Comparison of ENCODE assay signal across 30 cellular contexts in genomic region chr18:35658112-35658511, GRCh38.
"Had no signal": no experiment of that assay in that cellular context is flagged by ENCODE, and none has a peak within 500 bp of the region (broad histone marks: within the 10 kb centered on the region; RNA-seq: fewer than 3 reads in every experiment).

No MANE protein-coding gene starts in this region.

- H3K9me3 Mint-ChIP-seq: activated CD4-positive, alpha-beta memory T cell treated with anti-CD3 and anti-CD28 coated beads for 36 hours; activated naive CD4-positive, alpha-beta T cell treated with anti-CD3 and anti-CD28 coated beads, Interleukin-2, amount 10 ng/mL, durations not matched to agents 7 days and 5 days; activated naive CD8-positive, alpha-beta T cell treated with anti-CD3 and anti-CD28 coated beads, Interleukin-2, amount 50 U/mL, for 24 hours; activated T-cell treated with anti-CD3 and anti-CD28 coated beads, Interleukin-2, amount 50 U/mL, for 4 hours; IgD-negative memory B cell; T-helper 1 cell treated with Interleukin-12 subunit alpha and Interleukin-12 subunit beta and Interleukin-4 antibody, amounts not matched to agents 30 μg/mL and 1 μg/mL, for 36 hours; T-helper 2 cell treated with Interferon-gamma antibody and Interleukin-4, amounts not matched to agents 5 μg/mL and 100 μg/mL, for 36 hours had no signal

- H3K27me3 Mint-ChIP-seq: activated CD4-positive, alpha-beta memory T cell treated with anti-CD3 and anti-CD28 coated beads for 36 hours; activated naive CD4-positive, alpha-beta T cell treated with anti-CD3 and anti-CD28 coated beads, Interleukin-2, amount 10 ng/mL, durations not matched to agents 7 days and 5 days; activated naive CD8-positive, alpha-beta T cell; activated naive CD8-positive, alpha-beta T cell treated with anti-CD3 and anti-CD28 coated beads, Interleukin-2, amount 50 U/mL, for 24 hours; IgD-negative memory B cell had no signal

- ATAC-seq: activated CD4-positive, CD25-positive, alpha-beta regulatory T cell treated with anti-CD3 and anti-CD28 coated beads, Interleukin-2, amount 50 U/mL, for 24 hours; activated naive CD8-positive, alpha-beta T cell treated with anti-CD3 and anti-CD28 coated beads, Interleukin-2, amount 50 U/mL, for 24 hours; activated T-cell treated with anti-CD3 and anti-CD28 coated beads, Interleukin-2, amount 50 U/mL, for 4 hours; Panc1 had no signal

- H3K4me1 Mint-ChIP-seq: activated naive CD4-positive, alpha-beta T cell treated with anti-CD3 and anti-CD28 coated beads, Interleukin-2, amount 10 ng/mL, durations not matched to agents 7 days and 5 days had no signal

- H3K4me3 ChIP-seq: SJCRH30, SK-N-MC had no signal

- DNase-seq: activated CD4-positive, alpha-beta memory T cell treated with anti-CD3 and anti-CD28 coated beads for 36 hours; activated CD4-positive, alpha-beta T cell treated with anti-CD3 and anti-CD28 coated beads for 4 hours; activated CD4-positive, alpha-beta T cell treated with anti-CD3 and anti-CD28 coated beads, Interleukin-2, amount 50 U/mL, for 1 hour; activated CD8-positive, alpha-beta memory T cell treated with anti-CD3 and anti-CD28 coated beads, Interleukin-2, amount 50 U/mL, for 4 hours; activated effector memory CD4-positive, alpha-beta T cell treated with Interleukin-2 at 50 U/mL for 16 hours; activated naive CD4-positive, alpha-beta T cell treated with anti-CD3 and anti-CD28 coated beads, Interleukin-2, amount 10 ng/mL, durations not matched to agents 7 days and 5 days; activated naive CD8-positive, alpha-beta T cell treated with anti-CD3 and anti-CD28 coated beads, Interleukin-2, amount 50 U/mL, for 24 hours; activated T-cell treated with anti-CD3 and anti-CD28 coated beads for 4 hours; activated T-cell treated with anti-CD3 and anti-CD28 coated beads, Interleukin-2, amount 50 U/mL, for 4 hours; anterior cingulate cortex; brain microvascular endothelial cell; central memory CD4-positive, alpha-beta T cell; KG1; MM.1S; NCI-H1105; NCI-H1417 treated with DMSO at 0.1 percent for 48 hours; NCI-H1694; NCI-H1930; NCI-H2081 treated with DMSO at 0.1 percent for 48 hours; NCI-H345; NCI-H524 treated with DMSO at 0.1 percent for 48 hours; SHP77; SJCRH30 had no signal

- H3K27ac Mint-ChIP-seq: activated CD4-positive, alpha-beta memory T cell treated with anti-CD3 and anti-CD28 coated beads for 36 hours; activated naive CD4-positive, alpha-beta T cell treated with anti-CD3 and anti-CD28 coated beads, Interleukin-2, amount 10 ng/mL, durations not matched to agents 7 days and 5 days; activated naive CD8-positive, alpha-beta T cell; activated naive CD8-positive, alpha-beta T cell treated with anti-CD3 and anti-CD28 coated beads, Interleukin-2, amount 50 U/mL, for 24 hours; IgD-negative memory B cell; T-helper 1 cell treated with Interleukin-12 subunit alpha and Interleukin-12 subunit beta and Interleukin-4 antibody, amounts not matched to agents 30 μg/mL and 1 μg/mL, for 36 hours; T-helper 2 cell treated with Interferon-gamma antibody and Interleukin-4, amounts not matched to agents 5 μg/mL and 100 μg/mL, for 36 hours had no signal

- H3K27ac ChIP-seq: brain microvascular endothelial cell, SJCRH30, SK-N-MC had no signal

- H3K36me3 ChIP-seq: SJCRH30 had no signal

- H3K4me1 ChIP-seq: SJCRH30 had no signal

- H3K4me3 Mint-ChIP-seq: activated CD4-positive, alpha-beta memory T cell treated with anti-CD3 and anti-CD28 coated beads for 36 hours; activated naive CD4-positive, alpha-beta T cell treated with anti-CD3 and anti-CD28 coated beads, Interleukin-2, amount 10 ng/mL, durations not matched to agents 7 days and 5 days; activated naive CD8-positive, alpha-beta T cell; activated naive CD8-positive, alpha-beta T cell treated with anti-CD3 and anti-CD28 coated beads, Interleukin-2, amount 50 U/mL, for 24 hours; activated T-cell treated with anti-CD3 and anti-CD28 coated beads, Interleukin-2, amount 50 U/mL, for 4 hours; IgD-negative memory B cell; T-helper 1 cell treated with Interleukin-12 subunit alpha and Interleukin-12 subunit beta and Interleukin-4 antibody, amounts not matched to agents 30 μg/mL and 1 μg/mL, for 36 hours; T-helper 2 cell treated with Interferon-gamma antibody and Interleukin-4, amounts not matched to agents 5 μg/mL and 100 μg/mL, for 36 hours had no signal

- H3K9me3 ChIP-seq: SJCRH30 had no signal

- H3K27me3 ChIP-seq: brain microvascular endothelial cell, SJCRH30 had no signal
